In the genomic region with DNA sequence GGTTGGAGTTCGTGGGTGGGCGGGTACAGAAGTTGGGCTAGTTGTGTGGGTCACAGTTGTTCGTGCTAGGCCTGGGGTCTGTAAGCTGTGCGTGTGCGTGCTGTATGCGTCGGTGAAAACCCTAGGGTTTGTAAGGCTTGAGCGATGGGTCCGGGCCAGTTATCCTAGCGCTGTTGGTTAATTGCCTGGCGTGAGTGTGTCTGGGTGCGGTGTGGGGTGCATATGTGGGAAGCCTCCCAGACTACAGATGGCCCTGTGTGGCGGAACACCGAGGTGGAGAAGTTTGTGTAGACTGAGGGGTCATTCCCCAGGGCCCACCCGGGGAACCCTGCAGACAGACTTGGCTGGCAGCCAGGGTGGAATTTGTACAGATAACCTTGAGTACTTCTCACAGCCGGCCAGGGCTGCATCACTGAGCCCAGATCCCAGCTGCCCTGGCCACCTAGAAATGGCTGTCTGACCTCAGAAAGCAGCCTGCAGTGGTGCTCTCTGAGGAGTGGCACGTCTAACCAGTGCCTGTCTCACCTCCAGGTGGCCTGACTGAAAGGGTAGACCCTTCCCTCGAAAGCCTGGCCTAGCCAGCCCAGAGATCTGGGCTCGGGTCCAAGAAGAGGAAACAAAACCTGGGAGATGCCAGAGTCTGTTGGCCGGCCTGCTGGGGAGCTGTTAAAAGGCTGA, we compare ENCODE assay signal across 1 cellular context.
TF ChIP-seq lines count a peak whose summit lies in the region.

No MANE protein-coding gene starts in this region.

TF ChIP-seq in HepG2, 621 proteins besides CTCF, POLR2A, EP300 and RAD21 (continued from another document and continues in another):
- TF ChIP-seq, protein P1, sequence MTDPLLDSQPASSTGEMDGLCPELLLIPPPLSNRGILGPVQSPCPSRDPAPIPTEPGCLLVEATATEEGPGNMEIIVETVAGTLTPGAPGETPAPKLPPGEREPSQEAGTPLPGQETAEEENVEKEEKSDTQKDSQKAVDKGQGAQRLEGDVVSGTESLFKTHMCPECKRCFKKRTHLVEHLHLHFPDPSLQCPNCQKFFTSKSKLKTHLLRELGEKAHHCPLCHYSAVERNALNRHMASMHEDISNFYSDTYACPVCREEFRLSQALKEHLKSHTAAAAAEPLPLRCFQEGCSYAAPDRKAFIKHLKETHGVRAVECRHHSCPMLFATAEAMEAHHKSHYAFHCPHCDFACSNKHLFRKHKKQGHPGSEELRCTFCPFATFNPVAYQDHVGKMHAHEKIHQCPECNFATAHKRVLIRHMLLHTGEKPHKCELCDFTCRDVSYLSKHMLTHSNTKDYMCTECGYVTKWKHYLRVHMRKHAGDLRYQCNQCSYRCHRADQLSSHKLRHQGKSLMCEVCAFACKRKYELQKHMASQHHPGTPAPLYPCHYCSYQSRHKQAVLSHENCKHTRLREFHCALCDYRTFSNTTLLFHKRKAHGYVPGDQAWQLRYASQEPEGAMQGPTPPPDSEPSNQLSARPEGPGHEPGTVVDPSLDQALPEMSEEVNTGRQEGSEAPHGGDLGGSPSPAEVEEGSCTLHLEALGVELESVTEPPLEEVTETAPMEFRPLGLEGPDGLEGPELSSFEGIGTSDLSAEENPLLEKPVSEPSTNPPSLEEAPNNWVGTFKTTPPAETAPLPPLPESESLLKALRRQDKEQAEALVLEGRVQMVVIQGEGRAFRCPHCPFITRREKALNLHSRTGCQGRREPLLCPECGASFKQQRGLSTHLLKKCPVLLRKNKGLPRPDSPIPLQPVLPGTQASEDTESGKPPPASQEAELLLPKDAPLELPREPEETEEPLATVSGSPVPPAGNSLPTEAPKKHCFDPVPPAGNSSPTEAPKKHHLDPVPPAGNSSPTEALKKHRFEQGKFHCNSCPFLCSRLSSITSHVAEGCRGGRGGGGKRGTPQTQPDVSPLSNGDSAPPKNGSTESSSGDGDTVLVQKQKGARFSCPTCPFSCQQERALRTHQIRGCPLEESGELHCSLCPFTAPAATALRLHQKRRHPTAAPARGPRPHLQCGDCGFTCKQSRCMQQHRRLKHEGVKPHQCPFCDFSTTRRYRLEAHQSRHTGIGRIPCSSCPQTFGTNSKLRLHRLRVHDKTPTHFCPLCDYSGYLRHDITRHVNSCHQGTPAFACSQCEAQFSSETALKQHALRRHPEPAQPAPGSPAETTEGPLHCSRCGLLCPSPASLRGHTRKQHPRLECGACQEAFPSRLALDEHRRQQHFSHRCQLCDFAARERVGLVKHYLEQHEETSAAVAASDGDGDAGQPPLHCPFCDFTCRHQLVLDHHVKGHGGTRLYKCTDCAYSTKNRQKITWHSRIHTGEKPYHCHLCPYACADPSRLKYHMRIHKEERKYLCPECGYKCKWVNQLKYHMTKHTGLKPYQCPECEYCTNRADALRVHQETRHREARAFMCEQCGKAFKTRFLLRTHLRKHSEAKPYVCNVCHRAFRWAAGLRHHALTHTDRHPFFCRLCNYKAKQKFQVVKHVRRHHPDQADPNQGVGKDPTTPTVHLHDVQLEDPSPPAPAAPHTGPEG (CRISPR knock-in tag; IDR thresholded peaks at IDR 0.05): no peak
- no peak for TF ChIP-seq HNF4G (IDR thresholded peaks at IDR 0.05; ENCODE audit: borderline replicate concordance, low read depth, low read length)
- peak; percentile 47; the same call in 1 of the 2 replicates for TF ChIP-seq HNF4G (CRISPR knock-in tag; IDR thresholded peaks at IDR 0.05; ENCODE audit: borderline replicate concordance, low read depth)
- no peak for TF ChIP-seq RNF2 (conservative IDR thresholded peaks at IDR 0.05; ENCODE audit: low read depth)
- TF ChIP-seq ZNF251 (CRISPR knock-in tag; IDR thresholded peaks at IDR 0.05): 0 out of 2 replicates have a peak, but pooled peaks have one; percentile 53
- TF ChIP-seq ZNF10 (CRISPR knock-in tag; IDR thresholded peaks at IDR 0.05; ENCODE audit: borderline replicate concordance, low read depth): no peak
- TF ChIP-seq TEAD3 (CRISPR knock-in tag; optimal IDR thresholded peaks at IDR 0.05; ENCODE audit: borderline replicate concordance): peak; percentile 67
- TF ChIP-seq PHF20 (CRISPR knock-in tag; IDR thresholded peaks at IDR 0.05): 0 out of 2 replicates have a peak, but pooled peaks have one; percentile 16
- TF ChIP-seq PHB2 (IDR thresholded peaks at IDR 0.05; ENCODE audit: partially characterized antibody): no peak
- TF ChIP-seq ZNF543 (CRISPR knock-in tag; IDR thresholded peaks at IDR 0.05): peak; percentile 59
- 0 out of 2 replicates have a peak, but pooled peaks have one; percentile 43 for TF ChIP-seq ELF3 (CRISPR knock-in tag; IDR thresholded peaks at IDR 0.05)
- TF ChIP-seq ZNF749 (CRISPR knock-in tag; IDR thresholded peaks at IDR 0.05; ENCODE audit: borderline replicate concordance): no peak
- TF ChIP-seq, protein P2, sequence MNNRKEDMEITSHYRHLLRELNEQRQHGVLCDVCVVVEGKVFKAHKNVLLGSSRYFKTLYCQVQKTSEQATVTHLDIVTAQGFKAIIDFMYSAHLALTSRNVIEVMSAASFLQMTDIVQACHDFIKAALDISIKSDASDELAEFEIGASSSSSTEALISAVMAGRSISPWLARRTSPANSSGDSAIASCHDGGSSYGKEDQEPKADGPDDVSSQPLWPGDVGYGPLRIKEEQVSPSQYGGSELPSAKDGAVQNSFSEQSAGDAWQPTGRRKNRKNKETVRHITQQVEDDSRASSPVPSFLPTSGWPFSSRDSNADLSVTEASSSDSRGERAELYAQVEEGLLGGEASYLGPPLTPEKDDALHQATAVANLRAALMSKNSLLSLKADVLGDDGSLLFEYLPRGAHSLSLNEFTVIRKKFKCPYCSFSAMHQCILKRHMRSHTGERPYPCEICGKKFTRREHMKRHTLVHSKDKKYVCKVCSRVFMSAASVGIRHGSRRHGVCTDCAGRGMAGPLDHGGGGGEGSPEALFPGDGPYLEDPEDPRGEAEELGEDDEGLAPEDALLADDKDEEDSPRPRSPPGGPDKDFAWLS (CRISPR knock-in tag; IDR thresholded peaks at IDR 0.05; ENCODE audit: borderline replicate concordance): no peak; the same call in 1 of the 2 replicates
- 0 out of 2 replicates have a peak, but pooled peaks have one; percentile 10 for TF ChIP-seq SNAPC2 (CRISPR knock-in tag; IDR thresholded peaks at IDR 0.05)
- peak; percentile 14; the same call in 1 of the 2 replicates for TF ChIP-seq HDAC2 (CRISPR knock-in tag; IDR thresholded peaks at IDR 0.05)
- peak; percentile 48; the same call in 1 of the 2 replicates for TF ChIP-seq POGZ (CRISPR knock-in tag; IDR thresholded peaks at IDR 0.05)
- TF ChIP-seq, protein P3, sequence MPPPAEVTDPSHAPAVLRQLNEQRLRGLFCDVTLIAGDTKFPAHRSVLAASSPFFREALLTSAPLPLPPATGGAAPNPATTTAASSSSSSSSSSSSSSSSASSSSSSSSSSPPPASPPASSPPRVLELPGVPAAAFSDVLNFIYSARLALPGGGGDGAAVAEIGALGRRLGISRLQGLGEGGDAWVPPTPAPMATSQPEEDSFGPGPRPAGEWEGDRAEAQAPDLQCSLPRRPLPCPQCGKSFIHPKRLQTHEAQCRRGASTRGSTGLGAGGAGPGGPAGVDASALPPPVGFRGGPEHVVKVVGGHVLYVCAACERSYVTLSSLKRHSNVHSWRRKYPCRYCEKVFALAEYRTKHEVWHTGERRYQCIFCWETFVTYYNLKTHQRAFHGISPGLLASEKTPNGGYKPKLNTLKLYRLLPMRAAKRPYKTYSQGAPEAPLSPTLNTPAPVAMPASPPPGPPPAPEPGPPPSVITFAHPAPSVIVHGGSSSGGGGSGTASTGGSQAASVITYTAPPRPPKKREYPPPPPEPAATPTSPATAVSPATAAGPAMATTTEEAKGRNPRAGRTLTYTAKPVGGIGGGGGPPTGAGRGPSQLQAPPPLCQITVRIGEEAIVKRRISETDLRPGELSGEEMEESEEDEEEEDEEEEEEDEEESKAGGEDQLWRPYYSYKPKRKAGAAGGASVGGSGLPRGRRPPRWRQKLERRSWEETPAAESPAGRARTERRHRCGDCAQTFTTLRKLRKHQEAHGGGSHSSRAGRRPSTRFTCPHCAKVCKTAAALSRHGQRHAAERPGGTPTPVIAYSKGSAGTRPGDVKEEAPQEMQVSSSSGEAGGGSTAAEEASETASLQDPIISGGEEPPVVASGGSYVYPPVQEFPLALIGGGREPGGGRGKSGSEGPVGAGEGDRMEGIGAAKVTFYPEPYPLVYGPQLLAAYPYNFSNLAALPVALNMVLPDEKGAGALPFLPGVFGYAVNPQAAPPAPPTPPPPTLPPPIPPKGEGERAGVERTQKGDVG (CRISPR knock-in tag; IDR thresholded peaks at IDR 0.05; ENCODE audit: borderline replicate concordance): 0 out of 2 replicates have a peak, but pooled peaks have one; percentile 9
- TF ChIP-seq, protein P4, sequence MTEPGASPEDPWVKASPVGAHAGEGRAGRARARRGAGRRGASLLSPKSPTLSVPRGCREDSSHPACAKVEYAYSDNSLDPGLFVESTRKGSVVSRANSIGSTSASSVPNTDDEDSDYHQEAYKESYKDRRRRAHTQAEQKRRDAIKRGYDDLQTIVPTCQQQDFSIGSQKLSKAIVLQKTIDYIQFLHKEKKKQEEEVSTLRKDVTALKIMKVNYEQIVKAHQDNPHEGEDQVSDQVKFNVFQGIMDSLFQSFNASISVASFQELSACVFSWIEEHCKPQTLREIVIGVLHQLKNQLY (CRISPR knock-in tag; IDR thresholded peaks at IDR 0.05): 0 out of 2 replicates have a peak, but pooled peaks have one; percentile 6
- peak; percentile 86; the same call in 1 of the 2 replicates for TF ChIP-seq ZNF331 (CRISPR knock-in tag; IDR thresholded peaks at IDR 0.05)
- no peak for TF ChIP-seq SYNCRIP (IDR thresholded peaks at IDR 0.05; ENCODE audit: insufficient read depth, low read depth, low read length)
- TF ChIP-seq ZNF350 (CRISPR knock-in tag; IDR thresholded peaks at IDR 0.05; ENCODE audit: borderline replicate concordance, low read depth): 0 out of 2 replicates have a peak, but pooled peaks have one; percentile 49
- peak; percentile 64 for TF ChIP-seq RXRA (CRISPR knock-in tag; IDR thresholded peaks at IDR 0.05)
- peak; percentile 29; the same call in 1 of the 2 replicates for TF ChIP-seq ZBTB20 (CRISPR knock-in tag; IDR thresholded peaks at IDR 0.05; ENCODE audit: borderline replicate concordance, low read depth)
- peak; percentile 21; the same call in 1 of the 2 replicates for TF ChIP-seq ZNF792 (CRISPR knock-in tag; IDR thresholded peaks at IDR 0.05)
- no peak for TF ChIP-seq SATB2 (CRISPR knock-in tag; IDR thresholded peaks at IDR 0.05)
- no peak for TF ChIP-seq TCF12 (IDR thresholded peaks at IDR 0.05)
- no peak for TF ChIP-seq TCF12 (CRISPR knock-in tag; IDR thresholded peaks at IDR 0.05)
- TF ChIP-seq NR2C2 (CRISPR knock-in tag; IDR thresholded peaks at IDR 0.05; ENCODE audit: borderline replicate concordance): 0 out of 2 replicates have a peak, but pooled peaks have one; percentile 15
- TF ChIP-seq ZNF605 (CRISPR knock-in tag; IDR thresholded peaks at IDR 0.05): peak; percentile 8; the same call in 1 of the 2 replicates
- TF ChIP-seq, protein P5, sequence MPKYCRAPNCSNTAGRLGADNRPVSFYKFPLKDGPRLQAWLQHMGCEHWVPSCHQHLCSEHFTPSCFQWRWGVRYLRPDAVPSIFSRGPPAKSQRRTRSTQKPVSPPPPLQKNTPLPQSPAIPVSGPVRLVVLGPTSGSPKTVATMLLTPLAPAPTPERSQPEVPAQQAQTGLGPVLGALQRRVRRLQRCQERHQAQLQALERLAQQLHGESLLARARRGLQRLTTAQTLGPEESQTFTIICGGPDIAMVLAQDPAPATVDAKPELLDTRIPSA (CRISPR knock-in tag; IDR thresholded peaks at IDR 0.05; ENCODE audit: borderline replicate concordance): no peak
- 0 out of 2 replicates have a peak, but pooled peaks have one; percentile 3 for TF ChIP-seq WIZ (CRISPR knock-in tag; IDR thresholded peaks at IDR 0.05)
- no peak; the same call in 1 of the 2 replicates for TF ChIP-seq HIVEP1 (CRISPR knock-in tag; IDR thresholded peaks at IDR 0.05)
- peak; percentile 91 for TF ChIP-seq NRL (CRISPR knock-in tag; IDR thresholded peaks at IDR 0.05; ENCODE audit: borderline replicate concordance)
- TF ChIP-seq ZMAT3 (CRISPR knock-in tag; conservative IDR thresholded peaks at IDR 0.05): no peak
- TF ChIP-seq, protein P6, sequence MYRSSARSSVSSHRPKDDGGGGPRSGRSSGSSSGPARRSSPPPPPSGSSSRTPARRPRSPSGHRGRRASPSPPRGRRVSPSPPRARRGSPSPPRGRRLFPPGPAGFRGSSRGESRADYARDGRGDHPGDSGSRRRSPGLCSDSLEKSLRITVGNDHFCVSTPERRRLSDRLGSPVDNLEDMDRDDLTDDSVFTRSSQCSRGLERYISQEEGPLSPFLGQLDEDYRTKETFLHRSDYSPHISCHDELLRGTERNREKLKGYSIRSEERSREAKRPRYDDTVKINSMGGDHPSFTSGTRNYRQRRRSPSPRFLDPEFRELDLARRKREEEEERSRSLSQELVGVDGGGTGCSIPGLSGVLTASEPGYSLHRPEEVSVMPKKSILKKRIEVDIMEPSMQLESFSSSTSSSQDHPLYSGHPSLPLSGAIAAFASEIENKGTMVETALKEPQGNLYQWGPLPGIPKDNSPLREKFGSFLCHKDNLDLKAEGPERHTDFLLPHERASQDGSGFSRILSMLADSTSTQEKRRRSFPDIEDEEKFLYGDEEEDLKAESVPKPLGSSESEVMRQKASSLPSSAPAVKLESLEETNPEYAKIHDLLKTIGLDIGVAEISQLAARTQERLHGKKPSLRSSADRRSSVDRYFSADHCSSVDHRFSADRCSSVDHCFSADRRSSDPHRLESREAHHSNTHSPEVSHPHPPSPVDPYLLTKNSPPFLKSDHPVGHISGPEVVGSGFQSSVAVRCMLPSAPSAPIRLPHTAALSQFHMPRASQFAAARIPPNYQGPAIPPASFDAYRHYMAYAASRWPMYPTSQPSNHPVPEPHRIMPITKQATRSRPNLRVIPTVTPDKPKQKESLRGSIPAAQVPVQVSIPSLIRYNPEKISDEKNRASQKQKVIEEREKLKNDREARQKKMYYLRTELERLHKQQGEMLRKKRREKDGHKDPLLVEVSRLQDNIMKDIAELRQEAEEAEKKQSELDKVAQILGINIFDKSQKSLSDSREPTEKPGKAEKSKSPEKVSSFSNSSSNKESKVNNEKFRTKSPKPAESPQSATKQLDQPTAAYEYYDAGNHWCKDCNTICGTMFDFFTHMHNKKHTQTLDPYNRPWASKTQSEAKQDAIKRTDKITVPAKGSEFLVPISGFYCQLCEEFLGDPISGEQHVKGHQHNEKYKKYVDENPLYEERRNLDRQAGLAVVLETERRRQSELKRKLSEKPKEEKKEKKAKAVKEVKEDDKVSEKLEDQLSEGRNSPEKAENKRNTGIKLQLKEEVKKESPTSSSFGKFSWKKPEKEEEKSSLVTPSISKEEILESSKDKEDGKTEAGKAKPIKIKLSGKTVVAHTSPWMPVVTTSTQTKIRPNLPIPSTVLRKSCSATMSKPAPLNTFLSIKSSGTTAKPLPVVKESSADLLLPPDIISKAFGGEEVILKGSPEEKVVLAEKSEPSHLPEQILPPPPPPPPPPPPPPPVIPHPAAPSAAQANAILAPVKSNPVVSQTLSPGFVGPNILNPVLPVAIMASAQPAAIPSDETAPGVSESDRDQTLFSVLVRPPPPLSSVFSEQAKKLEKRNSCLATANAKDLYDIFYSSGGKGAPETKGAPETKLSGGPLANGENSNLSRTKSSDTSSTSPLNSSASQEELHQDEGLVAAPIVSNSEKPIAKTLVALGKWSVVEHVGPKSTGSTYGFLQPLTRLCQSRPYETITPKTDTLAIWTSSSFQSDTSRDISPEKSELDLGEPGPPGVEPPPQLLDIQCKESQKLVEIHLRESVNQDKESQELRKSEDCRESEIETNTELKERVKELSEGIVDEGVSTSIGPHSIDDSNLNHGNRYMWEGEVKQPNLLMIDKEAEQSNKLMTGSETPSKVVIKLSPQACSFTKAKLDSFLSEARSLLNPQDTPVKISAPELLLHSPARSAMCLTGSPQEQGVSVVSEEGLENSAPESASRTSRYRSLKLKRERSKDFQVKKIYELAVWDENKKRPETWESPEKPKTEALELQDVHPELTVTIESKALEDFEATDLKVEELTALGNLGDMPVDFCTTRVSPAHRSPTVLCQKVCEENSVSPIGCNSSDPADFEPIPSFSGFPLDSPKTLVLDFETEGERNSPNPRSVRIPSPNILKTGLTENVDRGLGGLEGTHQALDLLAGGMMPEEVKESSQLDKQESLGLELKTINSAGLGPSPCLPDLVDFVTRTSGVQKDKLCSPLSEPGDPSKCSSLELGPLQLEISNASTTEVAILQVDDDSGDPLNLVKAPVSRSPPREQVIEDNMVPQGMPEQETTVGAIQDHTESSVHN (CRISPR knock-in tag; IDR thresholded peaks at IDR 0.05): peak; percentile 30; the same call in 1 of the 2 replicates
